8 cellular contexts compared by ENCODE assay signal in the genomic region with DNA sequence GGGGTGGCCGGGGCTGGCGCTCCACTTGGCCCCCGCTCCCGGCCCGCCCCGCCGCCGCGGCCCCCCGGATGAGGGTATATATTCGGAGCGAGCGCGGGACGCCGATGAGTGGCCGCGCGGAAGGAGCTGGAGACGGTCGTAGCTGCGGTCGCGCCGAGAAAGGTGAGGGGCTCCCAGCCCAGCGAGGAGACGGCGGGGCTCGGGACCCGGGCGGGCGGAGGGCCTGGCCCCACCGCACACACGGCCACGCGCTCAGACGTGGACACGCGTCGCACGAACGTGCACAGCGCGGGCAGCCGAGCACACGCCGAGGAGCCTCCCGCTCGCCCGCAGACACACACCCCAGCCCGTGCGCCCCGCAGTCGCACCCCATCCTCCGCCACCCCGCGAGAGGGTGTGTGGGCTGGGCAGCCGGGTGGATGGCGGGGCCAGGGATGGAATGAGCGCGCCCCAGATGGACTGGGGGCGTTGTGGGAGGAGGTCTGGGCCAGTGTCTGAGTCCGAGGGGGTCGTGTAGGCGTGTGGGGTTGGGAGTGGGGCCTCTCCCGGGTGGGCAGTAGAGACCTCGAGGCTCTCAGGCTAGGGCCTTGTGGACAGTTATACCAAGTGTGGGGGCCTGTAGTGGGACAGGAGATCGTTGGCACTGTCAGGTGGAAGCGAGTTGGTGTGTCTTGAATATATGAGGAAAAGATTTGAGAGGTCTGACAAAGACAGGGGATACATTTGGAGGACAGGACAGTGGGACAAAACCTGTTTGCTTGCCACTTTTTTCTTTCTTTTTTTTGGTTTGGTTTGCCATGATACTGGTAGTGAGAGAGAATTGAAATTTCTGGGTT.
DNase-seq lines count a peak whose midpoint lies in the region; ATAC-seq and TF ChIP-seq lines count a peak whose summit lies in the region.

UAP1 (plus strand) TSS at position 107 of the 836 bp plus-strand sequence. CDS start 4,347 bp downstream, outside the sequence.

- H2AFZ ChIP-seq in OCI-LY3 (ENCODE audit: low read depth, low read length) = peak within 1 kb of the TSS; percentile 75

- DNase-seq in activated effector memory CD4-positive, alpha-beta T cell treated with Interleukin-2 at 50 U/mL for 16 hours = peak; percentile 2
- DNase-seq in activated effector memory CD4-positive, alpha-beta T cell treated with anti-CD3 and anti-CD28 coated beads, Interleukin-2, amount 50 U/mL, for 16 hours = no peak
- DNase-seq in cardiac fibroblast (ENCODE audit: low read depth in 2 of 2) = peak in 1 of 2 donors; percentile 19
- DNase-seq in kidney tubule cell (ENCODE audit: low spot score) = peak; percentile 16
- DNase-seq in stimulated activated CD8-positive, alpha-beta memory T cell treated with anti-CD3 and anti-CD28 coated beads, Interleukin-15, amount 100 ng/mL, for 1 hour (ENCODE audit: low read depth) = peak; percentile 1
- no peak for DNase-seq in stimulated activated naive CD4-positive, alpha-beta T cell treated with Interleukin-2 at 50 U/mL for 16 hours (lab: John Stamatoyannopoulos, UW)

- TF ChIP-seq CTCF in OCI-LY3 (IDR thresholded peaks at IDR 0.05; ENCODE audit: low read depth, low read length) (no peak), cardiac fibroblast (IDR thresholded peaks at IDR 0.05; ENCODE audit: low read depth, low read length) (no peak)

- peak within 1 kb of the TSS; percentile 89 for H3K9ac ChIP-seq in OCI-LY3 (ENCODE audit: low read length)

- peak within 1 kb of the TSS; percentile 72 for H3K4me2 ChIP-seq in OCI-LY3 (ENCODE audit: low read length)

- ATAC-seq in HG02759 (IDR thresholded peaks at IDR 0.05; ENCODE audit: unreplicated experiment) = peak; percentile 33

- H3K4me3 ChIP-seq in OCI-LY3 (ENCODE audit: low read length) (peak within 1 kb of the TSS; percentile 89), cardiac fibroblast (replicated peaks in 1 of 2; ENCODE audit: low read depth in 2 of 2, low read length in 2 of 2) (peak within 1 kb of the TSS; percentile 92 to 94)

- H3K27ac ChIP-seq in OCI-LY3 (ENCODE audit: low read length) = peak within 1 kb of the TSS; percentile 58

- peaks cover 6% of the 10 kb centered on the region for H3K36me3 ChIP-seq in OCI-LY3 (replicated peaks; ENCODE audit: low read depth, low read length)

- H3K27me3 ChIP-seq in OCI-LY3 (ENCODE audit: low read depth, low read length) = no peaks in the 10 kb centered on the region

- peaks cover 46% of the 10 kb centered on the region for H3K79me2 ChIP-seq in OCI-LY3 (ENCODE audit: low read length)

- H4K20me1 ChIP-seq in OCI-LY3 (ENCODE audit: insufficient read depth, low read length) = peaks cover 23% of the 10 kb centered on the region

- no peaks in the 10 kb centered on the region for H3K9me3 ChIP-seq in OCI-LY3 (ENCODE audit: insufficient read depth, low read length)

- peaks cover 4% of the 10 kb centered on the region for H3K4me1 ChIP-seq in OCI-LY3 (ENCODE audit: low read length)

Comparison
In these comparisons a context has a peak if more than half of its experiments do, and no peak if none do; other contexts are left out.
1. DNase-seq: peak in activated effector memory CD4-positive, alpha-beta T cell treated with Interleukin-2 at 50 U/mL for 16 hours (single experiment), kidney tubule cell (single experiment) and stimulated activated CD8-positive, alpha-beta memory T cell treated with anti-CD3 and anti-CD28 coated beads, Interleukin-15, amount 100 ng/mL, for 1 hour (single experiment); none in activated effector memory CD4-positive, alpha-beta T cell treated with anti-CD3 and anti-CD28 coated beads, Interleukin-2, amount 50 U/mL, for 16 hours (single experiment) and stimulated activated naive CD4-positive, alpha-beta T cell treated with Interleukin-2 at 50 U/mL for 16 hours (single experiment).